Comparison of ENCODE assay signal across 1 cellular context in genomic region chr11:67606477-67607295, GRCh38.
A peak's percentile ranks its signal among the peaks of the same experiment; 100 is the strongest.
TF ChIP-seq lines count a peak whose summit lies in the region.

NDUFV1 (plus strand) TSS chr11:67606936; CDS start chr11:67607005, 69 bp downstream.

TF ChIP-seq in HepG2, 621 proteins besides CTCF, POLR2A, EP300 and RAD21 (continued from another document):
- TF ChIP-seq, protein P1, sequence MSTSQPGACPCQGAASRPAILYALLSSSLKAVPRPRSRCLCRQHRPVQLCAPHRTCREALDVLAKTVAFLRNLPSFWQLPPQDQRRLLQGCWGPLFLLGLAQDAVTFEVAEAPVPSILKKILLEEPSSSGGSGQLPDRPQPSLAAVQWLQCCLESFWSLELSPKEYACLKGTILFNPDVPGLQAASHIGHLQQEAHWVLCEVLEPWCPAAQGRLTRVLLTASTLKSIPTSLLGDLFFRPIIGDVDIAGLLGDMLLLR (CRISPR knock-in tag; IDR thresholded peaks at IDR 0.05): peak; percentile 66
- TF ChIP-seq POGZ (CRISPR knock-in tag; IDR thresholded peaks at IDR 0.05) (peak; percentile 84), ZFY (CRISPR knock-in tag; IDR thresholded peaks at IDR 0.05) (peak; percentile 80; the same call in 1 of the 2 replicates), ETV5 (CRISPR knock-in tag; IDR thresholded peaks at IDR 0.05; ENCODE audit: borderline replicate concordance) (peak; percentile 14; the same call in 1 of the 2 replicates), PHF8 (CRISPR knock-in tag; IDR thresholded peaks at IDR 0.05) (peak; percentile 90), ZNF263 (CRISPR knock-in tag; IDR thresholded peaks at IDR 0.05) (peak; percentile 92), ZNF782 (CRISPR knock-in tag; IDR thresholded peaks at IDR 0.05; ENCODE audit: borderline replicate concordance) (peak; percentile 68; the same call in 1 of the 2 replicates), ERF (CRISPR knock-in tag; IDR thresholded peaks at IDR 0.05) (peak; percentile 82), ZNF788 (CRISPR knock-in tag; IDR thresholded peaks at IDR 0.05; ENCODE audit: borderline replicate concordance) (peak; percentile 93; the same call in 1 of the 2 replicates), SPEN (CRISPR knock-in tag; IDR thresholded peaks at IDR 0.05; ENCODE audit: low read depth) (peak; percentile 86), KDM5B (CRISPR knock-in tag; IDR thresholded peaks at IDR 0.05; ENCODE audit: borderline replicate concordance) (peak; percentile 42; the same call in 1 of the 2 replicates), RFX5 (IDR thresholded peaks at IDR 0.05; ENCODE audit: low read depth, low read length) (peak; percentile 49; the same call in 1 of the 2 replicates), ZNF672 (CRISPR knock-in tag; IDR thresholded peaks at IDR 0.05) (no peak), IKZF5 (CRISPR knock-in tag; IDR thresholded peaks at IDR 0.05) (peak; percentile 50; the same call in 1 of the 2 replicates), ATAD3A (CRISPR knock-in tag; IDR thresholded peaks at IDR 0.05) (no peak), TIGD3 (CRISPR knock-in tag; IDR thresholded peaks at IDR 0.05; ENCODE audit: borderline replicate concordance) (no peak), ZBTB8A (CRISPR knock-in tag; IDR thresholded peaks at IDR 0.05; ENCODE audit: borderline replicate concordance, low read depth) (no peak), ZNF644 (CRISPR knock-in tag; IDR thresholded peaks at IDR 0.05; ENCODE audit: low read depth) (no peak), KLF16 (CRISPR knock-in tag; IDR thresholded peaks at IDR 0.05) (peak in 1 of 2 experiments; percentile 87; a peak in 1 of 4 replicates), RBAK (CRISPR knock-in tag; IDR thresholded peaks at IDR 0.05) (no peak; the same call in 1 of the 2 replicates), ZNF33A (CRISPR knock-in tag; IDR thresholded peaks at IDR 0.05; ENCODE audit: borderline replicate concordance) (no peak), ZNF670 (CRISPR knock-in tag; IDR thresholded peaks at IDR 0.05; ENCODE audit: borderline replicate concordance) (no peak; the same call in 1 of the 2 replicates), NONO (IDR thresholded peaks at IDR 0.05) (no peak), NONO (CRISPR knock-in tag; conservative IDR thresholded peaks at IDR 0.05) (peak; percentile 76; the same call in 1 of the 2 replicates), ZMYM4 (CRISPR knock-in tag; IDR thresholded peaks at IDR 0.05) (peak; percentile 61; the same call in 1 of the 2 replicates), MIXL1 (CRISPR knock-in tag; IDR thresholded peaks at IDR 0.05) (0 out of 2 replicates have a peak, but pooled peaks have one; percentile 24), DR1 (CRISPR knock-in tag; IDR thresholded peaks at IDR 0.05) (no peak; the same call in 1 of the 2 replicates), ZNF292 (CRISPR knock-in tag; IDR thresholded peaks at IDR 0.05; ENCODE audit: borderline replicate concordance, low read depth) (0 out of 2 replicates have a peak, but pooled peaks have one; percentile 33), HNRNPLL (IDR thresholded peaks at IDR 0.05; ENCODE audit: low read depth, low read length, poor library complexity, severe bottlenecking) (peak; percentile 71), ESRRA (CRISPR knock-in tag; IDR thresholded peaks at IDR 0.05; ENCODE audit: low read depth) (peak; percentile 82), ZNF264 (CRISPR knock-in tag; IDR thresholded peaks at IDR 0.05) (no peak), ZNF605 (CRISPR knock-in tag; IDR thresholded peaks at IDR 0.05) (peak; percentile 70; the same call in 1 of the 2 replicates), MAZ (IDR thresholded peaks at IDR 0.05; ENCODE audit: borderline replicate concordance, low read depth, low read length) (peak; percentile 79), MAZ (CRISPR knock-in tag; IDR thresholded peaks at IDR 0.05; ENCODE audit: low read depth) (peak; percentile 91), ZNF564 (CRISPR knock-in tag; IDR thresholded peaks at IDR 0.05) (no peak), ASH2L (IDR thresholded peaks at IDR 0.05; ENCODE audit: insufficient read length, low read depth, low read length) (peak; percentile 32), SUZ12 (IDR thresholded peaks at IDR 0.05; ENCODE audit: low read depth, low read length) (peak; percentile 59; the same call in 1 of the 2 replicates), KMT2B (CRISPR knock-in tag; IDR thresholded peaks at IDR 0.05) (peak; percentile 74; the same call in 1 of the 2 replicates), ZSCAN5A (CRISPR knock-in tag; IDR thresholded peaks at IDR 0.05; ENCODE audit: borderline replicate concordance) (no peak), ZNF629 (CRISPR knock-in tag; conservative IDR thresholded peaks at IDR 0.05) (peak; percentile 57), RBFOX2 (IDR thresholded peaks at IDR 0.05; ENCODE audit: low read depth, low read length) (peak; percentile 95), MTA1 (CRISPR knock-in tag; IDR thresholded peaks at IDR 0.05; ENCODE audit: borderline replicate concordance) (0 out of 2 replicates have a peak, but pooled peaks have one; percentile 38), NFYC (CRISPR knock-in tag; IDR thresholded peaks at IDR 0.05) (peak; percentile 62; the same call in 1 of the 2 replicates), TCF7 (IDR thresholded peaks at IDR 0.05; ENCODE audit: low read depth) (no peak), CHD2 (IDR thresholded peaks at IDR 0.05; ENCODE audit: low read depth, low read length) (peak; percentile 54; the same call in 1 of the 2 replicates), ZNF230 (CRISPR knock-in tag; IDR thresholded peaks at IDR 0.05) (0 out of 2 replicates have a peak, but pooled peaks have one; percentile 28)
- TF ChIP-seq, protein P2, sequence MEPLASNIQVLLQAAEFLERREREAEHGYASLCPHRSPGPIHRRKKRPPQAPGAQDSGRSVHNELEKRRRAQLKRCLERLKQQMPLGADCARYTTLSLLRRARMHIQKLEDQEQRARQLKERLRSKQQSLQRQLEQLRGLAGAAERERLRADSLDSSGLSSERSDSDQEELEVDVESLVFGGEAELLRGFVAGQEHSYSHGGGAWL (CRISPR knock-in tag; IDR thresholded peaks at IDR 0.05): peak; percentile 74; the same call in 1 of the 2 replicates
- TF ChIP-seq, protein P3, sequence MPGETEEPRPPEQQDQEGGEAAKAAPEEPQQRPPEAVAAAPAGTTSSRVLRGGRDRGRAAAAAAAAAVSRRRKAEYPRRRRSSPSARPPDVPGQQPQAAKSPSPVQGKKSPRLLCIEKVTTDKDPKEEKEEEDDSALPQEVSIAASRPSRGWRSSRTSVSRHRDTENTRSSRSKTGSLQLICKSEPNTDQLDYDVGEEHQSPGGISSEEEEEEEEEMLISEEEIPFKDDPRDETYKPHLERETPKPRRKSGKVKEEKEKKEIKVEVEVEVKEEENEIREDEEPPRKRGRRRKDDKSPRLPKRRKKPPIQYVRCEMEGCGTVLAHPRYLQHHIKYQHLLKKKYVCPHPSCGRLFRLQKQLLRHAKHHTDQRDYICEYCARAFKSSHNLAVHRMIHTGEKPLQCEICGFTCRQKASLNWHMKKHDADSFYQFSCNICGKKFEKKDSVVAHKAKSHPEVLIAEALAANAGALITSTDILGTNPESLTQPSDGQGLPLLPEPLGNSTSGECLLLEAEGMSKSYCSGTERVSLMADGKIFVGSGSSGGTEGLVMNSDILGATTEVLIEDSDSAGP (CRISPR knock-in tag; IDR thresholded peaks at IDR 0.05; ENCODE audit: borderline replicate concordance): peak; percentile 91
TF ChIP-seq in HepG2: peak in this region for 250.
